In genomic region chr7:101921061-101921460, GRCh38 we compare ENCODE assay signal across 23 cellular contexts.
"Had no signal": no experiment of that assay in that cellular context is flagged by ENCODE, and none has a peak within 500 bp of the region (broad histone marks: within the 10 kb centered on the region; RNA-seq: fewer than 3 reads in every experiment).

No MANE protein-coding gene starts in this region.

- H3K9me2 ChIP-seq: SK-N-SH had no signal

- H3K27me3 Mint-ChIP-seq: IgD-negative memory B cell had no signal

- H3K4me3 ChIP-seq: K562 had no signal

- ATAC-seq: HepG2, K562, Panc1, PC-3 had no signal

- H3K4me2 ChIP-seq: KMS-11, SK-N-SH had no signal

- H3K9me3 Mint-ChIP-seq: IgD-negative memory B cell had no signal

- H3K27ac ChIP-seq: KMS-11, RWPE1 had no signal

- H3K9me3 ChIP-seq: SK-N-SH had no signal

- H3K4me3 Mint-ChIP-seq: IgD-negative memory B cell had no signal

- DNase-seq: Kasumi-1, MM.1S, NCI-H1092 treated with DMSO at 0.1 percent for 48 hours, NCI-H1436, NCI-H187, NCI-H2029, NCI-H2081 treated with DMSO at 0.1 percent for 48 hours, NCI-H2171, NCI-H226, NCI-H446, NCI-H510A, NCI-H524 treated with DMSO at 0.1 percent for 48 hours, NCI-H69, NCI-H774, PC-3, SHP77, SK-N-SH had no signal
